ENCODE assay signal across 26 cellular contexts in the genomic region with DNA sequence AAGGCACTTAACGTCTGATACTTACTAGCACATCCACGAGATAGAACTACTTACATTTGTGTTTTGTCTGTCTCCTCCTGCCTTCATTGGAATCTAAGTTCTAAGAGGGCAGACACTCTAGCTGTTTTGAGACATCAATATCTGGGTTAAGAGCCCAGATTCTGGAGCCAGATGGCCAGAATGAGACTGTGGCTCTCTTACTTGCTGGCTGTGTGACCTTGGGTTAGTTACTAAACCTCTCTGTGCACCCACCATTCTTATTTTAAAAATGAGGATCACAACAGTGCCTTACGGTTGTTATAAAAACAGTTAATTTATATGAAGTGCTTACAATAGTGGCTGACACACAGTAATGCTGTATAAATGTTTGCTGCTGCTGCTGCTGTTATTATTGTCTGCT. TPM values are rescaled to one million over a fixed set of nuclear protein-coding genes. Genes with fewer than 3 reads are reported as not detected.
A peak's percentile ranks its signal among the peaks of the same experiment; 100 is the strongest.
DNase-seq lines count a peak whose midpoint lies in the region; ATAC-seq, FAIRE-seq and TF ChIP-seq lines count a peak whose summit lies in the region.
"Had no signal": no experiment of that assay in that cellular context is flagged by ENCODE, and none has a peak within 500 bp of the region (broad histone marks: within the 10 kb centered on the region; RNA-seq: fewer than 3 reads in every experiment).

No MANE protein-coding gene starts in this region.

- TF ChIP-seq CTCF in GM12878 (IDR thresholded peaks at IDR 0.05 in 2 of 3, conservative IDR thresholded peaks at IDR 0.05 in 1 of 3; ENCODE audit: control insufficient read depth in 2 of 3, extremely low read depth in 1 of 3, insufficient read depth in 1 of 3, low read depth in 3 of 3, low read length in 3 of 3): no peak

- DNase-seq in activated T-cell treated with anti-CD3 and anti-CD28 coated beads, Interleukin-2, amount 50 U/mL, for 72 hours: no peak
- no peak for DNase-seq in activated T-cell treated with anti-CD3 and anti-CD28 coated beads, Interleukin-2, amount 50 U/mL, for 4 hours
- DNase-seq in GM12878 (ENCODE audit: low read depth, low spot score) (no peak), NK-92 (lab: John Stamatoyannopoulos, UW; ENCODE audit: unreplicated experiment) (no peak)
- DNase-seq: ACHN; effector memory CD4-positive, alpha-beta T cell; esophagus squamous epithelium; HCEC 1CT; NCI-H1092; NCI-H2029; NCI-H226; PC-9; SHP77 treated with DMSO at 0.1 percent for 48 hours; stimulated activated CD8-positive, alpha-beta memory T cell treated with anti-CD3 and anti-CD28 coated beads, Interleukin-4, amount 100 ng/mL, for 48 hours; T-helper 9 cell had no signal

- SMC1A ChIA-PET in GM12878 (lab: Charles Lee; ENCODE audit: uncharacterized antibody, unreplicated experiment): no interaction called here

- no peak overlapping the region for H3K9ac ChIP-seq in GM12878 (ENCODE audit: control insufficient read depth, insufficient read depth, low read length)

- peak overlapping the region; percentile 35 for H3K27ac Mint-ChIP-seq in activated T-cell treated with anti-CD3 and anti-CD28 coated beads, Interleukin-2, amount 50 U/mL, for 72 hours
- H3K27ac Mint-ChIP-seq in IgD-negative memory B cell: peak overlapping the region; percentile 89 to 95 (median 94)
- H3K27ac Mint-ChIP-seq in stimulated activated memory B cell treated with anti-CD40 and anti-IgM and Interleukin-4, amounts not matched to agents 10 μg/mL and 1 μg/mL and 100 μg/mL, for 72 hours: peak overlapping the region; percentile 81
- H3K27ac Mint-ChIP-seq: WTC11 had no signal

- no peaks in the 10 kb centered on the region for H3K27me3 Mint-ChIP-seq in activated T-cell treated with anti-CD3 and anti-CD28 coated beads, Interleukin-2, amount 50 U/mL, for 72 hours (ENCODE audit: low read depth)
- H3K27me3 Mint-ChIP-seq in activated T-cell treated with anti-CD3 and anti-CD28 coated beads, Interleukin-2, amount 50 U/mL, for 4 hours (ENCODE audit: low read depth): no peaks in the 10 kb centered on the region
- H3K27me3 Mint-ChIP-seq in IgD-negative memory B cell: peaks cover 1% of the 10 kb centered on the region
- H3K27me3 Mint-ChIP-seq in stimulated activated memory B cell treated with anti-CD40 and anti-IgM and Interleukin-4, amounts not matched to agents 10 μg/mL and 1 μg/mL and 100 μg/mL, for 72 hours: no peaks in the 10 kb centered on the region

- intact Hi-C loops in GM12878 (cut with micrococcal nuclease; ENCODE audit: unreplicated experiment): no loop called here

- 58% methylated on average over 3 of the region's 3 CpGs for WGBS in GM12878 (ENCODE audit: insufficient coverage, insufficient replicate concordance, low lambda C conversion rate, missing lambda C conversion rate)

- H3K36me3 ChIP-seq in GM12878 (ENCODE audit: control insufficient read depth in 2 of 2, insufficient read depth in 2 of 2, low read length in 1 of 2): peaks cover 2 to 21% of the 10 kb centered on the region in 2 experiments; a peak in 3 of 4 replicates

- H3K27me3 ChIP-seq in GM12878 (replicated peaks in 1 of 2; ENCODE audit: control insufficient read depth in 2 of 2, insufficient read depth in 2 of 2, low read length in 1 of 2): no peaks in the 10 kb centered on the region
- H3K27me3 ChIP-seq: esophagus squamous epithelium, gastroesophageal sphincter had no signal

- no peaks in the 10 kb centered on the region for H3K9me3 ChIP-seq in GM12878 (replicated peaks; ENCODE audit: control insufficient read depth, insufficient read depth, low read length)
- H3K9me3 ChIP-seq: esophagus squamous epithelium, gastroesophageal sphincter had no signal

- peak overlapping the region; percentile 64; the same call in 1 of the 2 replicates for H3K27ac ChIP-seq in GM12878 (ENCODE audit: control insufficient read depth, insufficient read depth)
- H3K27ac ChIP-seq: esophagus squamous epithelium, gastroesophageal sphincter, PC-9 had no signal

- no TSS peak for BruUV-seq in GM12878 (replicated peaks; lab: Mats Ljungman, UMichigan)

- in situ Hi-C loops in GM12878 (cut with MboI): no loop called here

- POLR2A ChIA-PET in GM12878 (lab: Charles Lee): interaction anchor here (0.7 to 1.6 kb wide), 4 partner anchors 11 to 22 kb away, joined by 4 to 11 read pairs (median 6); no protein-coding TSS in a partner anchor

- RAD21 ChIA-PET in GM12878 (lab: Charles Lee; ENCODE audit: unreplicated experiment): interaction anchor here (1.7 to 1.8 kb wide), 2 partner anchors 12 to 15 kb away, joined by 6 read pairs; no protein-coding TSS in a partner anchor

- no peak for FAIRE-seq in GM12878 (lab: Jason Lieb, UNC)
- FAIRE-seq: keratinocyte had no signal

- TF ChIP-seq EP300 in GM12878 (IDR thresholded peaks at IDR 0.05; ENCODE audit: borderline replicate concordance in 1 of 2, control insufficient read depth in 1 of 2, low read depth in 2 of 2, low read length in 2 of 2): no peak

- H3K4me2 ChIP-seq in GM12878 (ENCODE audit: control insufficient read depth, insufficient read depth): peak overlapping the region; percentile 63
- H3K4me2 ChIP-seq: PC-9 had no signal

- H4K20me1 ChIP-seq in GM12878 (ENCODE audit: control insufficient read depth, insufficient read depth): no peaks in the 10 kb centered on the region

- no peak for ATAC-seq in activated T-cell treated with anti-CD3 and anti-CD28 coated beads, Interleukin-2, amount 50 U/mL, for 72 hours (replicated peaks in 1 of 2)
- no peak for ATAC-seq in activated T-cell treated with anti-CD3 and anti-CD28 coated beads, Interleukin-2, amount 50 U/mL, for 4 hours
- no peak for ATAC-seq in GM12878
- ATAC-seq in stimulated activated memory B cell treated with anti-CD40 and anti-IgM and Interleukin-4, amounts not matched to agents 10 μg/mL and 1 μg/mL and 100 μg/mL, for 72 hours: no peak
- no peak for ATAC-seq in HG03108 (IDR thresholded peaks at IDR 0.05; ENCODE audit: unreplicated experiment)
- ATAC-seq in GM18909 (IDR thresholded peaks at IDR 0.05; ENCODE audit: poor library complexity, unreplicated experiment): no peak
- ATAC-seq: gastroesophageal sphincter, WTC11 had no signal

- H3K4me3 ChIP-seq in GM12878: no peak overlapping the region
- H3K4me3 ChIP-seq: esophagus squamous epithelium, gastroesophageal sphincter, PC-9 had no signal

- H3K4me3 Mint-ChIP-seq in activated T-cell treated with anti-CD3 and anti-CD28 coated beads, Interleukin-2, amount 50 U/mL, for 72 hours: peak overlapping the region in 1 of 2 donors; percentile 31
- H3K4me3 Mint-ChIP-seq in activated T-cell treated with anti-CD3 and anti-CD28 coated beads, Interleukin-2, amount 50 U/mL, for 4 hours: no peak overlapping the region
- peak overlapping the region in 2 of 4 donors; percentile 9 to 81 for H3K4me3 Mint-ChIP-seq in IgD-negative memory B cell
- peak overlapping the region; percentile 24 for H3K4me3 Mint-ChIP-seq in stimulated activated memory B cell treated with anti-CD40 and anti-IgM and Interleukin-4, amounts not matched to agents 10 μg/mL and 1 μg/mL and 100 μg/mL, for 72 hours
- H3K4me3 Mint-ChIP-seq: WTC11 had no signal

- H3K9me3 Mint-ChIP-seq in activated T-cell treated with anti-CD3 and anti-CD28 coated beads, Interleukin-2, amount 50 U/mL, for 72 hours: no peaks in the 10 kb centered on the region
- no peaks in the 10 kb centered on the region for H3K9me3 Mint-ChIP-seq in activated T-cell treated with anti-CD3 and anti-CD28 coated beads, Interleukin-2, amount 50 U/mL, for 4 hours
- no peaks in the 10 kb centered on the region for H3K9me3 Mint-ChIP-seq in IgD-negative memory B cell
- no peaks in the 10 kb centered on the region for H3K9me3 Mint-ChIP-seq in stimulated activated memory B cell treated with anti-CD40 and anti-IgM and Interleukin-4, amounts not matched to agents 10 μg/mL and 1 μg/mL and 100 μg/mL, for 72 hours
- H3K9me3 Mint-ChIP-seq: WTC11 had no signal

- no peak for TF ChIP-seq POLR2A in GM12878 (IDR thresholded peaks at IDR 0.05; ENCODE audit: low read depth, low read length)

- H3K79me2 ChIP-seq in GM12878 (ENCODE audit: control insufficient read depth, insufficient read depth, low read length): no peaks in the 10 kb centered on the region

- H3K4me1 Mint-ChIP-seq in activated T-cell treated with anti-CD3 and anti-CD28 coated beads, Interleukin-2, amount 50 U/mL, for 72 hours (ENCODE audit: low read depth): peaks cover 51% of the 10 kb centered on the region
- H3K4me1 Mint-ChIP-seq in activated T-cell treated with anti-CD3 and anti-CD28 coated beads, Interleukin-2, amount 50 U/mL, for 4 hours (ENCODE audit: low read depth): peaks cover 57% of the 10 kb centered on the region
- peaks cover 47 to 74% (median 64%) of the 10 kb centered on the region in 3 donors for H3K4me1 Mint-ChIP-seq in IgD-negative memory B cell
- H3K4me1 Mint-ChIP-seq in stimulated activated memory B cell treated with anti-CD40 and anti-IgM and Interleukin-4, amounts not matched to agents 10 μg/mL and 1 μg/mL and 100 μg/mL, for 72 hours: peaks cover 80% of the 10 kb centered on the region
- H3K4me1 Mint-ChIP-seq: WTC11 had no signal

- TF ChIP-seq RAD21 in GM12878 (IDR thresholded peaks at IDR 0.05; ENCODE audit: insufficient read depth, low read depth, low read length): no peak

- H3K36me3 Mint-ChIP-seq in activated T-cell treated with anti-CD3 and anti-CD28 coated beads, Interleukin-2, amount 50 U/mL, for 72 hours (ENCODE audit: insufficient read depth in 2 of 2): peaks cover 6 to 13% of the 10 kb centered on the region in 2 donors
- peaks cover 27% of the 10 kb centered on the region for H3K36me3 Mint-ChIP-seq in activated T-cell treated with anti-CD3 and anti-CD28 coated beads, Interleukin-2, amount 50 U/mL, for 4 hours (ENCODE audit: insufficient read depth)
- H3K36me3 Mint-ChIP-seq in IgD-negative memory B cell: no peaks in the 10 kb centered on the region
- peaks cover 51% of the 10 kb centered on the region for H3K36me3 Mint-ChIP-seq in stimulated activated memory B cell treated with anti-CD40 and anti-IgM and Interleukin-4, amounts not matched to agents 10 μg/mL and 1 μg/mL and 100 μg/mL, for 72 hours

- CTCF ChIA-PET in GM12878 (lab: Yijun Ruan, JAX): interaction anchor here (1.0 to 1.3 kb wide), 2 partner anchors 41 to 50 kb away, joined by 4 to 5 read pairs; no protein-coding TSS in a partner anchor

- no peak overlapping the region for H2AFZ ChIP-seq in GM12878 (ENCODE audit: control insufficient read depth, low read depth, low read length)
- H2AFZ ChIP-seq: PC-9 had no signal

- H3K4me1 ChIP-seq in GM12878 (ENCODE audit: control insufficient read depth, insufficient read depth, low read length): peaks cover 45% of the 10 kb centered on the region

RNA-seq across cellular contexts. Expression of gene STARD5, which starts 7.7 kb away (rescaled TPM):
- total RNA-seq in activated T-cell treated with anti-CD3 and anti-CD28 coated beads, Interleukin-2, amount 50 U/mL, for 72 hours: 10 to 100 TPM in 1 of 2 donors, 1 to 10 TPM in 1; 9.0 to 10.3 TPM
- total RNA-seq in activated T-cell treated with anti-CD3 and anti-CD28 coated beads, Interleukin-2, amount 50 U/mL, for 4 hours: 1 to 10 TPM; 2.8 to 5.3 (median 3.7) TPM
- 8.4 TPM for polyA plus RNA-seq in IgD-negative memory B cell
- total RNA-seq in GM12878 (2013; cell fraction: nucleolus; rRNA removed): 20.1 and 22.0 TPM in 2 replicates
- total RNA-seq in GM12878 (2014; rRNA removed): 6.3 and 6.4 TPM in 2 replicates
- total RNA-seq in GM12878 (2014; rRNA removed; fragmentation: Illumina TruSeq; extraction: Trizol): 4.1 and 4.5 TPM in 2 replicates
- total RNA-seq in GM12878 (2021): 6.0 and 6.1 TPM in 2 replicates
- polyA plus RNA-seq in GM12878 (2011; ENCODE audit: low read depth): 2.0 TPM
- polyA plus RNA-seq in GM12878 (2011; rRNA removed): 7.5 and 9.4 TPM in 2 replicates
- polyA plus RNA-seq in GM12878 (2011; cell fraction: cytosol; rRNA removed): 11.9 and 12.7 TPM in 2 replicates
- polyA plus RNA-seq in GM12878 (2011; cell fraction: nucleus; rRNA removed): 22.7 and 29.4 TPM in 2 replicates
- 3.0 and 4.8 TPM in 2 replicates for polyA plus RNA-seq in GM12878 (2012)
- polyA plus RNA-seq in GM12878 (2014; fragmentation: Illumina TruSeq; extraction: Trizol): 5.4 and 6.3 TPM in 2 replicates
- 1 to 10 TPM; 2.3 to 3.5 TPM for polyA plus RNA-seq in GM12878 (2014; fragmentation: Nextera tagmentation; extraction: Ambion mirVana)
- 8.4 and 8.6 TPM in 2 replicates for polyA plus RNA-seq in GM12878 (2014; rRNA removed)
- 1 to 10 TPM; 3.0 to 3.5 TPM for polyA plus RNA-seq in GM12878 (2016; fragmentation: Nextera tagmentation; extraction: Ambion mirVana)
- 11.0 and 11.7 TPM in 2 replicates for polyA minus RNA-seq in GM12878 (2011; rRNA and poly(A)+ RNA removed)
- 1.9 and 3.1 TPM in 2 replicates for polyA minus RNA-seq in GM12878 (2011; cell fraction: cytosol; rRNA and poly(A)+ RNA removed)
- polyA minus RNA-seq in GM12878 (2011; cell fraction: nucleus; rRNA and poly(A)+ RNA removed): 13.1 and 19.6 TPM in 2 replicates

RNA-seq across cellular contexts. Expression of gene TMC3, which starts 57.7 kb away (rescaled TPM):
- not detected for total RNA-seq in activated T-cell treated with anti-CD3 and anti-CD28 coated beads, Interleukin-2, amount 50 U/mL, for 72 hours
- not detected for total RNA-seq in activated T-cell treated with anti-CD3 and anti-CD28 coated beads, Interleukin-2, amount 50 U/mL, for 4 hours
- 0.04 TPM for polyA plus RNA-seq in IgD-negative memory B cell
- total RNA-seq in GM12878 (2013; cell fraction: nucleolus; rRNA removed): not detected in 2 replicates
- total RNA-seq in GM12878 (2014; rRNA removed): not detected in 2 replicates
- total RNA-seq in GM12878 (2014; rRNA removed; fragmentation: Illumina TruSeq; extraction: Trizol): not detected in 2 replicates
- total RNA-seq in GM12878 (2021): not detected in 2 replicates
- polyA plus RNA-seq in GM12878 (2011; ENCODE audit: low read depth): not detected
- polyA plus RNA-seq in GM12878 (2011; rRNA removed): not detected in 2 replicates
- not detected in 2 replicates for polyA plus RNA-seq in GM12878 (2011; cell fraction: cytosol; rRNA removed)
- not detected in 2 replicates for polyA plus RNA-seq in GM12878 (2011; cell fraction: nucleus; rRNA removed)
- not detected in 2 replicates for polyA plus RNA-seq in GM12878 (2012)
- not detected in 2 replicates for polyA plus RNA-seq in GM12878 (2014; fragmentation: Illumina TruSeq; extraction: Trizol)
- under 1 TPM; 0.03 to 0.04 TPM for polyA plus RNA-seq in GM12878 (2014; fragmentation: Nextera tagmentation; extraction: Ambion mirVana)
- polyA plus RNA-seq in GM12878 (2014; rRNA removed): not detected in 2 replicates
- under 1 TPM in 1 of 2 experiments, not detected in 1; 0.04 TPM for polyA plus RNA-seq in GM12878 (2016; fragmentation: Nextera tagmentation; extraction: Ambion mirVana)
- not detected in 2 replicates for polyA minus RNA-seq in GM12878 (2011; rRNA and poly(A)+ RNA removed)
- polyA minus RNA-seq in GM12878 (2011; cell fraction: cytosol; rRNA and poly(A)+ RNA removed): not detected in 2 replicates
- polyA minus RNA-seq in GM12878 (2011; cell fraction: nucleus; rRNA and poly(A)+ RNA removed): not detected in 2 replicates
- total RNA-seq: chondrocyte, esophagus squamous epithelium, HT-29, lung microvascular endothelial cell, osteocyte, PC-9, WTC11 had no signal
- polyA plus RNA-seq: keratinocyte had no signal

Comparison
In these comparisons a context has a peak if more than half of its experiments do, and no peak if none do; other contexts are left out.
1. H3K27ac Mint-ChIP-seq: peak in every context shown above with its lines; median percentile 94 in IgD-negative memory B cell; 81 in stimulated activated memory B cell treated with anti-CD40 and anti-IgM and Interleukin-4, amounts not matched to agents 10 μg/mL and 1 μg/mL and 100 μg/mL, for 72 hours; 35 in activated T-cell treated with anti-CD3 and anti-CD28 coated beads, Interleukin-2, amount 50 U/mL, for 72 hours.